Comparison of ENCODE assay signal across 1 cellular context in the genomic region with DNA sequence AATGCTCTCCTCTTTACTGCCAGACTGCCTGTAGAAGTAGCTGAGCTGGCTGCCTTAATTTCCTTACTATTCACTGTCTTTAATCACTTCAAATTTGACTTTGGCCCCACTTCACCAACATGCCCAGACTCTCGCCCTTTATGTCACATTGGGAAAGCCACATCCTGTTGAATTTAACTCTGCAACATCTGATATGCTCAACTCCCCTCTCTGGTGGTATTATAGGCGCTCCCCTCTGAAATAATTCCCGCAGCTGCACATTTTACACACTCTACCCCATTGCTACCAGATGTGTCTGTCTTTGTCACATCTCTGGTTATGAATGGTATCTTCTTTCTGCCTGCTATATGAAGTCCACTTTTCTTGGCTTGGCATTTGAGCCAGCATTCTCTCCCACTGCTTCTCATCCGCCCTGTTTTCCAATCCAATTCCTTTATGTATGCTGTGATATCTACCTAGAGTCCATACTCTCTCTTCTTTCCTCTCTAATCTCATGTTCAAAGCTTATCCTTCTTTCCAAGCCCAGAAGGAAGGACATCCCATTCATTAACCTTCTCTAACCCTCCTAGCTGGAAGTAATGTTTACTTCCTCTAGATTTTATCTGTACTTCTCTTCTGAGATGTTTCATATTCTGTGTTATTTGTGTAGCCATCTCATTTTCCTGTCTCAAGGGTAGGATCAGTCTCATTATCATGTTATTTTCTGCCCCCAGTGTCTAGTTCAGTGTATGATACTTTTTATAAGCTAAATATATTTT.
TF ChIP-seq lines count a peak whose summit lies in the region.

No MANE protein-coding gene starts in this region.

TF ChIP-seq in K562, 482 proteins besides CTCF, POLR2A, EP300 and RAD21 (continued from another document):
- TF ChIP-seq, protein P1, sequence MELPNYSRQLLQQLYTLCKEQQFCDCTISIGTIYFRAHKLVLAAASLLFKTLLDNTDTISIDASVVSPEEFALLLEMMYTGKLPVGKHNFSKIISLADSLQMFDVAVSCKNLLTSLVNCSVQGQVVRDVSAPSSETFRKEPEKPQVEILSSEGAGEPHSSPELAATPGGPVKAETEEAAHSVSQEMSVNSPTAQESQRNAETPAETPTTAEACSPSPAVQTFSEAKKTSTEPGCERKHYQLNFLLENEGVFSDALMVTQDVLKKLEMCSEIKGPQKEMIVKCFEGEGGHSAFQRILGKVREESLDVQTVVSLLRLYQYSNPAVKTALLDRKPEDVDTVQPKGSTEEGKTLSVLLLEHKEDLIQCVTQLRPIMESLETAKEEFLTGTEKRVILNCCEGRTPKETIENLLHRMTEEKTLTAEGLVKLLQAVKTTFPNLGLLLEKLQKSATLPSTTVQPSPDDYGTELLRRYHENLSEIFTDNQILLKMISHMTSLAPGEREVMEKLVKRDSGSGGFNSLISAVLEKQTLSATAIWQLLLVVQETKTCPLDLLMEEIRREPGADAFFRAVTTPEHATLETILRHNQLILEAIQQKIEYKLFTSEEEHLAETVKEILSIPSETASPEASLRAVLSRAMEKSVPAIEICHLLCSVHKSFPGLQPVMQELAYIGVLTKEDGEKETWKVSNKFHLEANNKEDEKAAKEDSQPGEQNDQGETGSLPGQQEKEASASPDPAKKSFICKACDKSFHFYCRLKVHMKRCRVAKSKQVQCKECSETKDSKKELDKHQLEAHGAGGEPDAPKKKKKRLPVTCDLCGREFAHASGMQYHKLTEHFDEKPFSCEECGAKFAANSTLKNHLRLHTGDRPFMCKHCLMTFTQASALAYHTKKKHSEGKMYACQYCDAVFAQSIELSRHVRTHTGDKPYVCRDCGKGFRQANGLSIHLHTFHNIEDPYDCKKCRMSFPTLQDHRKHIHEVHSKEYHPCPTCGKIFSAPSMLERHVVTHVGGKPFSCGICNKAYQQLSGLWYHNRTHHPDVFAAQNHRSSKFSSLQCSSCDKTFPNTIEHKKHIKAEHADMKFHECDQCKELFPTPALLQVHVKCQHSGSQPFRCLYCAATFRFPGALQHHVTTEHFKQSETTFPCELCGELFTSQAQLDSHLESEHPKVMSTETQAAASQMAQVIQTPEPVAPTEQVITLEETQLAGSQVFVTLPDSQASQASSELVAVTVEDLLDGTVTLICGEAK (IDR thresholded peaks at IDR 0.05) = 0 out of 2 replicates have a peak, but pooled peaks have one; percentile 23
- TF ChIP-seq, protein P1 (CRISPR knock-in tag; IDR thresholded peaks at IDR 0.05) = no peak
- TF ChIP-seq HDGF (IDR thresholded peaks at IDR 0.05) (0 out of 2 replicates have a peak, but pooled peaks have one; percentile 22), ETV6 (IDR thresholded peaks at IDR 0.05; ENCODE audit: borderline replicate concordance in 1 of 2, low read depth in 2 of 2, low read length in 1 of 2) (peak; percentile 70 to 72; a peak in 2 of 4 replicates), ETV6 (CRISPR knock-in tag; IDR thresholded peaks at IDR 0.05; ENCODE audit: borderline replicate concordance) (no peak), LCOR (CRISPR knock-in tag; IDR thresholded peaks at IDR 0.05) (no peak), ZNF695 (CRISPR knock-in tag; IDR thresholded peaks at IDR 0.05) (no peak), PCBP2 (IDR thresholded peaks at IDR 0.05; ENCODE audit: low read depth, low read length, poor library complexity, severe bottlenecking) (no peak), ARID1B (IDR thresholded peaks at IDR 0.05) (peak; percentile 47)
